In genomic region chr12:62522984-62523383, GRCh38 we compare ENCODE assay signal across 8 cellular contexts. TPM values are rescaled to one million over a fixed set of nuclear protein-coding genes. Genes with fewer than 3 reads are reported as not detected.
DNase-seq lines count a peak whose midpoint lies in the region; ATAC-seq and TF ChIP-seq lines count a peak whose summit lies in the region.

No MANE protein-coding gene starts in this region.

- no peak overlapping the region for H3K27ac ChIP-seq in tibial nerve

- no peaks in the 10 kb centered on the region for H3K9me3 ChIP-seq in Loucy (ENCODE audit: insufficient read depth, low read depth, low read length)
- no peaks in the 10 kb centered on the region for H3K9me3 ChIP-seq in tibial nerve

- TF ChIP-seq CTCF in Loucy (conservative IDR thresholded peaks at IDR 0.05; ENCODE audit: low read length) = peak; percentile 46
- no peak for TF ChIP-seq CTCF in tibial nerve (IDR thresholded peaks at IDR 0.05)

- H3K9ac ChIP-seq in Loucy (ENCODE audit: low read depth, low read length, poor library complexity, severe bottlenecking) = no peak overlapping the region

- no peaks in the 10 kb centered on the region for H3K79me2 ChIP-seq in Loucy (ENCODE audit: insufficient read depth, low read length)

- peak; percentile 73 for DNase-seq in Caki2 (ENCODE audit: low read depth)
- peak; percentile 43 for DNase-seq in globus pallidus (ENCODE audit: low spot score)
- DNase-seq in tibial nerve (ENCODE audit: low spot score in 2 of 2) = no peak
- DNase-seq in activated CD4-positive, alpha-beta T cell treated with anti-CD3 and anti-CD28 coated beads, Interleukin-2, amount 50 U/mL, for 4 hours = no peak

- no peaks in the 10 kb centered on the region for H3F3A ChIP-seq in Loucy (ENCODE audit: low read depth)

- no peaks in the 10 kb centered on the region for H3K27me3 ChIP-seq in Loucy (ENCODE audit: insufficient read depth, low read length, poor library complexity, severe bottlenecking)
- H3K27me3 ChIP-seq in tibial nerve = no peaks in the 10 kb centered on the region

- in situ Hi-C loops in Caki2 (cut with HindIII; ENCODE audit: low pct_unique_long_range_greater_than_20kb, low sequenced_read_pairs) = no loop called here

- no peaks in the 10 kb centered on the region for H3K9me2 ChIP-seq in Loucy (replicated peaks; ENCODE audit: low read depth, low read length)

- ATAC-seq in GM18520 (IDR thresholded peaks at IDR 0.05; ENCODE audit: unreplicated experiment) (peak; percentile 70), HG03045 (IDR thresholded peaks at IDR 0.05; ENCODE audit: unreplicated experiment) (no peak), HG02642 (IDR thresholded peaks at IDR 0.05; ENCODE audit: poor library complexity, unreplicated experiment) (no peak)

- no peaks in the 10 kb centered on the region for H4K20me1 ChIP-seq in Loucy (ENCODE audit: insufficient read depth, low read length, poor library complexity, severe bottlenecking)

- peaks cover 11% of the 10 kb centered on the region for H3K4me1 ChIP-seq in Loucy (ENCODE audit: insufficient read depth, low read length, poor library complexity, severe bottlenecking)
- H3K4me1 ChIP-seq in tibial nerve = peaks cover 0 to 2% (median 0%) of the 10 kb centered on the region in 4 donors

- H3K4me2 ChIP-seq in Loucy (ENCODE audit: low read depth, low read length, poor library complexity, severe bottlenecking) = no peak overlapping the region

- TF ChIP-seq EP300 in tibial nerve (IDR thresholded peaks at IDR 0.05) = no peak

- TF ChIP-seq POLR2A in tibial nerve (IDR thresholded peaks at IDR 0.05) = no peak

- WGBS in tibial nerve, 2 donors = 82 to 88% methylated on average over 2 of the region's 2 CpGs

- H3K4me3 ChIP-seq in Loucy (ENCODE audit: low read length, poor library complexity, severe bottlenecking) (no peak overlapping the region), tibial nerve (no peak overlapping the region)

- H2AFZ ChIP-seq in Loucy (ENCODE audit: low read length) = no peak overlapping the region

- H3K36me3 ChIP-seq in Loucy (ENCODE audit: insufficient read depth, low read length) (0 out of 2 replicates have a peak, but pooled peaks cover 5% of the 10 kb centered on the region), tibial nerve (peaks cover 0 to 26% (median 0%) of the 10 kb centered on the region in 3 donors)

RNA-seq across cellular contexts. Expression of gene MON2, which starts 56.4 kb away (rescaled TPM):
- 16.5 and 32.4 TPM in 2 replicates for total RNA-seq in Caki2 (2014; rRNA removed; shearing (Covaris generic); ENCODE audit: low replicate concordance)
- total RNA-seq in tibial nerve = 100 to 1,000 TPM in 3 of 4 donors, 10 to 100 TPM in 1; 70.2 to 134 (median 111) TPM

Comparison
In these comparisons a context has a peak if more than half of its experiments do, and no peak if none do; other contexts are left out.
1. DNase-seq: peak in Caki2 (single experiment) and globus pallidus (single experiment); none in tibial nerve (0 of 2) and activated CD4-positive, alpha-beta T cell treated with anti-CD3 and anti-CD28 coated beads, Interleukin-2, amount 50 U/mL, for 4 hours (0 of 2).